ENCODE assay signal across 8 cellular contexts in the genomic region with DNA sequence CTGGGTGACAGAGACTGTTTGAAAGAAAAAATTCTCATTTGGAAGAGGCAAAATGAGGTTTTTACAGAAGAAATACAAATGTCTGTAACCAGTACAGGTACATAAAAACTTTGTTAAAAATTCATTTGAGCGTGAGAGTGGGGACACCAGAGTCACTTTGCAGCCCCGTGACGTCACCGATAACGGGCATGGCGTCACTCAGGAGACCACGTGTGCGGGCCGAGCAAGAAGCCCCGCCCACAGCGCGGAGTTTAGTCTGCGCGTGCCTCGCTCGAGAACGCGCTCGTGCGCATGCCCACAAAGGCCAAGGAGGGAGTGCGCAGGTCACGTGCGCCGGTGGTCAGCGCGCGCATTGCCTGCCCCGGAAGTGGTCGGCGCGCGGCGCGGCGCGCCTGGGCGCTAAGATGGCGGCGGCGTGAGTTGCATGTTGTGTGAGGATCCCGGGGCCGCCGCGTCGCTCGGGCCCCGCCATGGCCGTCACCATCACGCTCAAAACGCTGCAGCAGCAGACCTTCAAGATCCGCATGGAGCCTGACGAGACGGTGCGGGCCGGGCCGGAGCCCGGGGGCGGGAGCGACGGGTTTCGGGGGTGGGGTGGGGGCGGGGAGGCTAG. TPM values are rescaled to one million over a fixed set of nuclear protein-coding genes. Genes with fewer than 3 reads are reported as not detected.
DNase-seq lines count a peak whose midpoint lies in the region; ATAC-seq and TF ChIP-seq lines count a peak whose summit lies in the region.

Gene RAD23A (plus strand): TSS at position 384 of the 613 bp plus-strand sequence. CDS start 87 bp downstream, at position 471.

- POLR2A ChIA-PET in naive thymus-derived CD8-positive, alpha-beta T cell (lab: Charles Lee), result interaction anchor here (0.9 to 1.8 kb wide), 6 partner anchors 10 to 173 kb away, joined by 3 to 14 read pairs (median 5); partner anchors contain the start of genes FARSA, GADD45GIP1, NACC1 and SYCE2

- H3K9me3 Mint-ChIP-seq in activated T-helper 17 cell treated with anti-CD3 and anti-CD28 coated beads, Interleukin-2, amount 50 U/mL, for 72 hours, result no peaks in the 10 kb centered on the region
- H3K9me3 Mint-ChIP-seq in naive thymus-derived CD8-positive, alpha-beta T cell, result no peaks in the 10 kb centered on the region
- H3K9me3 Mint-ChIP-seq in stimulated activated naive B cell treated with anti-CD40 and anti-IgM and Interleukin-4, amounts not matched to agents 10 μg/mL and 1 μg/mL and 100 μg/mL, for 72 hours, result peaks cover 0 to 1% of the 10 kb centered on the region in 2 donors

- peaks cover 100% of the 10 kb centered on the region for H3K36me3 Mint-ChIP-seq in activated T-helper 17 cell treated with anti-CD3 and anti-CD28 coated beads, Interleukin-2, amount 50 U/mL, for 72 hours (ENCODE audit: low read depth)
- H3K36me3 Mint-ChIP-seq in naive thymus-derived CD8-positive, alpha-beta T cell, result peaks cover 0 to 75% (median 18%) of the 10 kb centered on the region in 3 donors
- H3K36me3 Mint-ChIP-seq in stimulated activated naive B cell treated with anti-CD40 and anti-IgM and Interleukin-4, amounts not matched to agents 10 μg/mL and 1 μg/mL and 100 μg/mL, for 72 hours, result peaks cover 61 to 74% of the 10 kb centered on the region in 2 donors

- peak within 1 kb of the TSS; percentile 97 for H3K4me3 Mint-ChIP-seq in activated T-helper 17 cell treated with anti-CD3 and anti-CD28 coated beads, Interleukin-2, amount 50 U/mL, for 72 hours
- peak within 1 kb of the TSS; percentile 86 to 99 (median 92) for H3K4me3 Mint-ChIP-seq in naive thymus-derived CD8-positive, alpha-beta T cell
- peak within 1 kb of the TSS; percentile 97 to 98 for H3K4me3 Mint-ChIP-seq in stimulated activated naive B cell treated with anti-CD40 and anti-IgM and Interleukin-4, amounts not matched to agents 10 μg/mL and 1 μg/mL and 100 μg/mL, for 72 hours

- no peaks in the 10 kb centered on the region for H3K27me3 Mint-ChIP-seq in activated T-helper 17 cell treated with anti-CD3 and anti-CD28 coated beads, Interleukin-2, amount 50 U/mL, for 72 hours
- H3K27me3 Mint-ChIP-seq in naive thymus-derived CD8-positive, alpha-beta T cell, result peaks cover 0 to 2% (median 0%) of the 10 kb centered on the region in 5 donors
- H3K27me3 Mint-ChIP-seq in stimulated activated naive B cell treated with anti-CD40 and anti-IgM and Interleukin-4, amounts not matched to agents 10 μg/mL and 1 μg/mL and 100 μg/mL, for 72 hours, result no peaks in the 10 kb centered on the region

- ATAC-seq in RWPE2 (ENCODE audit: low read depth), result peak; percentile 64
- ATAC-seq in activated T-helper 17 cell treated with anti-CD3 and anti-CD28 coated beads, Interleukin-2, amount 50 U/mL, for 72 hours (replicated peaks), result peak; percentile 84
- ATAC-seq in naive thymus-derived CD8-positive, alpha-beta T cell, result peak; percentile 80 to 84
- peak; percentile 80 to 86 for ATAC-seq in stimulated activated naive B cell treated with anti-CD40 and anti-IgM and Interleukin-4, amounts not matched to agents 10 μg/mL and 1 μg/mL and 100 μg/mL, for 72 hours (replicated peaks)

- peaks cover 57% of the 10 kb centered on the region for H3K79me2 ChIP-seq in fibroblast of lung (ENCODE audit: control insufficient read depth, insufficient read depth, low read length)

- peaks cover 88% of the 10 kb centered on the region for H3K36me3 ChIP-seq in RWPE2 (ENCODE audit: low read depth)
- peaks cover 48% of the 10 kb centered on the region for H3K36me3 ChIP-seq in fibroblast of lung (ENCODE audit: control insufficient read depth, insufficient read depth, low read length)

- H3K27ac Mint-ChIP-seq in activated T-helper 17 cell treated with anti-CD3 and anti-CD28 coated beads, Interleukin-2, amount 50 U/mL, for 72 hours, result peak within 1 kb of the TSS; percentile 98
- peak within 1 kb of the TSS; percentile 90 to 99 (median 96) for H3K27ac Mint-ChIP-seq in naive thymus-derived CD8-positive, alpha-beta T cell
- peak within 1 kb of the TSS; percentile 99 for H3K27ac Mint-ChIP-seq in stimulated activated naive B cell treated with anti-CD40 and anti-IgM and Interleukin-4, amounts not matched to agents 10 μg/mL and 1 μg/mL and 100 μg/mL, for 72 hours

- H3K4me1 Mint-ChIP-seq in activated T-helper 17 cell treated with anti-CD3 and anti-CD28 coated beads, Interleukin-2, amount 50 U/mL, for 72 hours, result peaks cover 14% of the 10 kb centered on the region
- H3K4me1 Mint-ChIP-seq in naive thymus-derived CD8-positive, alpha-beta T cell, result peaks cover 16 to 59% (median 48%) of the 10 kb centered on the region in 4 donors
- H3K4me1 Mint-ChIP-seq in stimulated activated naive B cell treated with anti-CD40 and anti-IgM and Interleukin-4, amounts not matched to agents 10 μg/mL and 1 μg/mL and 100 μg/mL, for 72 hours, result peaks cover 41 to 75% of the 10 kb centered on the region in 2 donors

- H3K9me3 ChIP-seq in RWPE2 (ENCODE audit: severe bottlenecking) (no peaks in the 10 kb centered on the region), fibroblast of lung (ENCODE audit: control insufficient read depth, insufficient read depth, low read depth, low read length) (no peaks in the 10 kb centered on the region)

- peak within 1 kb of the TSS; percentile 99 for H3K4me2 ChIP-seq in fibroblast of lung (ENCODE audit: extremely low read depth, insufficient read depth, low read length)

- H4K20me1 ChIP-seq in fibroblast of lung (ENCODE audit: control insufficient read depth, extremely low read depth, insufficient read depth, low read length), result peaks cover under 1% of the 10 kb centered on the region

- H3K4me1 ChIP-seq in RWPE2 (ENCODE audit: insufficient read depth, poor library complexity, severe bottlenecking) (peaks cover 14% of the 10 kb centered on the region), fibroblast of lung (ENCODE audit: control insufficient read depth, extremely low read depth, insufficient read depth, low read length) (peaks cover 15% of the 10 kb centered on the region)

- H3K27ac ChIP-seq in RWPE2 (ENCODE audit: poor library complexity, severe bottlenecking), result peak within 1 kb of the TSS; percentile 88
- peak within 1 kb of the TSS; percentile 89 for H3K27ac ChIP-seq in fibroblast of lung (ENCODE audit: insufficient read depth, low read length)

- DNase-seq in EL, result peak; percentile 98
- DNase-seq in H4 (ENCODE audit: low spot score), result peak; percentile 99
- peak; percentile 98 for DNase-seq in LoVo (ENCODE audit: low spot score)
- DNase-seq in RWPE2 (ENCODE audit: low spot score), result peak; percentile 98
- peak; percentile 96 to 99 for DNase-seq in fibroblast of lung (ENCODE audit: low read depth in 2 of 2)
- peak; percentile 96 to 99 (median 98) for DNase-seq in naive thymus-derived CD8-positive, alpha-beta T cell
- peak; percentile 96 for DNase-seq in stimulated activated naive B cell treated with anti-CD40 and anti-IgM and Interleukin-4, amounts not matched to agents 10 μg/mL and 1 μg/mL and 100 μg/mL, for 72 hours

- H3K9ac ChIP-seq in fibroblast of lung (ENCODE audit: insufficient read depth, low read length), result peak within 1 kb of the TSS; percentile 78

- H3K4me3 ChIP-seq in RWPE2 (ENCODE audit: severe bottlenecking), result peak within 1 kb of the TSS; percentile 46
- H3K4me3 ChIP-seq in fibroblast of lung (replicated peaks in 1 of 4; ENCODE audit: control extremely low read depth in 1 of 4, insufficient read depth in 1 of 4, low read depth in 3 of 4, low read length in 4 of 4), result peak within 1 kb of the TSS; percentile 84 to 99 (median 88)

- TF ChIP-seq CTCF in RWPE2 (IDR thresholded peaks at IDR 0.05; ENCODE audit: poor library complexity, severe bottlenecking), result no peak
- no peak for TF ChIP-seq CTCF in fibroblast of lung (conservative IDR thresholded peaks at IDR 0.05 in 1 of 2, IDR thresholded peaks at IDR 0.05 in 1 of 2; ENCODE audit: low read depth in 1 of 2, low read length in 2 of 2)

- no peak within 1 kb of the TSS for H2AFZ ChIP-seq in fibroblast of lung (ENCODE audit: low read length)

- H3K27me3 ChIP-seq in RWPE2 (ENCODE audit: insufficient read depth, poor library complexity, severe bottlenecking) (no peaks in the 10 kb centered on the region), fibroblast of lung (ENCODE audit: control insufficient read depth, insufficient read depth, low read length) (no peaks in the 10 kb centered on the region)

RNA-seq across cellular contexts. Expression of gene RAD23A, which starts in this region (rescaled TPM):
- total RNA-seq in H4 (2014; rRNA removed; shearing (Covaris generic)), result 209 and 217 TPM in 2 replicates
- 100 to 1,000 TPM; 129 to 156 TPM for total RNA-seq in activated T-helper 17 cell treated with anti-CD3 and anti-CD28 coated beads, Interleukin-2, amount 50 U/mL, for 72 hours
- 51.1 and 72.2 TPM in 2 replicates for total RNA-seq in fibroblast of lung
- 46.2 and 62.5 TPM in 2 replicates for polyA plus RNA-seq in fibroblast of lung
- 96.7 and 122 TPM in 2 replicates for polyA plus RNA-seq in fibroblast of lung (2012)
- polyA minus RNA-seq in fibroblast of lung (ENCODE audit: low replicate concordance), result 171 and 199 TPM in 2 replicates
- 100 to 1,000 TPM; 117 to 125 TPM for total RNA-seq in naive thymus-derived CD8-positive, alpha-beta T cell
- polyA plus RNA-seq in naive thymus-derived CD8-positive, alpha-beta T cell, result 100 to 1,000 TPM in 2 of 3 donors, 10 to 100 TPM in 1; 78.0 to 114 (median 102) TPM

Comparison
In these comparisons a context has a peak if more than half of its experiments do, and no peak if none do; other contexts are left out.
1. Peak in every context shown above with its lines: DNase-seq, ATAC-seq, H3K4me3 ChIP-seq and H3K27ac ChIP-seq.